ENCODE assay signal across 20 cellular contexts in genomic region chr19:41411094-41411493, GRCh38. TPM values are rescaled to one million over a fixed set of nuclear protein-coding genes. Genes with fewer than 3 reads are reported as not detected.
"Had no signal": no experiment of that assay in that cellular context is flagged by ENCODE, and none has a peak within 500 bp of the region (broad histone marks: within the 10 kb centered on the region; RNA-seq: fewer than 3 reads in every experiment).

No MANE protein-coding gene starts in this region.

- H3K27me3 Mint-ChIP-seq: activated CD4-positive, alpha-beta memory T cell treated with anti-CD3 and anti-CD28 coated beads, Interleukin-2, amount 10 ng/mL, durations not matched to agents 7 days and 5 days; activated CD4-positive, alpha-beta T cell treated with anti-CD3 and anti-CD28 coated beads for 36 hours; activated T-cell treated with anti-CD3 and anti-CD28 coated beads, Interleukin-2, amount 50 U/mL, for 24 hours; central memory CD8-positive, alpha-beta T cell; T-helper 17 cell; type B pancreatic cell had no signal

- H3K4me3 Mint-ChIP-seq: activated CD4-positive, alpha-beta memory T cell treated with anti-CD3 and anti-CD28 coated beads, Interleukin-2, amount 10 ng/mL, durations not matched to agents 7 days and 5 days; activated CD4-positive, alpha-beta T cell treated with anti-CD3 and anti-CD28 coated beads for 36 hours; activated T-cell treated with anti-CD3 and anti-CD28 coated beads, Interleukin-2, amount 50 U/mL, for 24 hours; central memory CD8-positive, alpha-beta T cell; natural killer cell; T-helper 17 cell; type B pancreatic cell had no signal

- H3K9me3 Mint-ChIP-seq: activated CD4-positive, alpha-beta memory T cell treated with anti-CD3 and anti-CD28 coated beads, Interleukin-2, amount 10 ng/mL, durations not matched to agents 7 days and 5 days; activated naive CD4-positive, alpha-beta T cell treated with anti-CD3 and anti-CD28 coated beads, Interleukin-2, amount 50 U/mL, for 72 hours; activated T-cell treated with anti-CD3 and anti-CD28 coated beads, Interleukin-2, amount 50 U/mL, for 24 hours; central memory CD8-positive, alpha-beta T cell; natural killer cell; type B pancreatic cell had no signal

- DNase-seq: activated CD4-positive, alpha-beta memory T cell treated with anti-CD3 and anti-CD28 coated beads, Interleukin-2, amount 10 ng/mL, durations not matched to agents 7 days and 5 days; activated CD4-positive, alpha-beta T cell treated with anti-CD3 and anti-CD28 coated beads for 36 hours; activated T-cell treated with anti-CD3 and anti-CD28 coated beads, Interleukin-2, amount 50 U/mL, for 24 hours; amniotic stem cell; effector CD4-positive, alpha-beta T cell; left colon; mesenchymal stem cell; natural killer cell; small intestine; stimulated activated CD4-positive, alpha-beta T cell treated with anti-CD3 and anti-CD28 coated beads, Interleukin-4, amount 100 ng/mL, for 24 hours; stimulated activated CD8-positive, alpha-beta memory T cell treated with anti-CD3 and anti-CD28 coated beads, Interleukin-4, amount 100 ng/mL, for 48 hours; stimulated activated naive CD8-positive, alpha-beta T cell treated with anti-CD3 and anti-CD28 coated beads, Interleukin-15, Interleukin-2, amounts not matched to agents 100 U/mL and 50 U/mL, for 24 hours; T-helper 17 cell had no signal

- ATAC-seq: activated CD4-positive, alpha-beta T cell treated with anti-CD3 and anti-CD28 coated beads for 36 hours; activated naive CD4-positive, alpha-beta T cell treated with anti-CD3 and anti-CD28 coated beads, Interleukin-2, amount 50 U/mL, for 72 hours; left colon; natural killer cell; T-helper 17 cell had no signal

- H3K27ac Mint-ChIP-seq: activated CD4-positive, alpha-beta memory T cell treated with anti-CD3 and anti-CD28 coated beads, Interleukin-2, amount 10 ng/mL, durations not matched to agents 7 days and 5 days; activated CD4-positive, alpha-beta T cell treated with anti-CD3 and anti-CD28 coated beads for 36 hours; natural killer cell; T-helper 17 cell; type B pancreatic cell had no signal

- H3K36me3 Mint-ChIP-seq: natural killer cell, type B pancreatic cell had no signal

- H3K4me3 ChIP-seq: coronary artery had no signal

RNA-seq across cellular contexts. Expression of gene ERICH4, which starts 31.9 kb away (rescaled TPM):
- total RNA-seq: activated CD4-positive, alpha-beta memory T cell treated with anti-CD3 and anti-CD28 coated beads, Interleukin-2, amount 10 ng/mL, durations not matched to agents 7 days and 5 days; activated CD4-positive, alpha-beta T cell treated with anti-CD3 and anti-CD28 coated beads for 36 hours; activated naive CD4-positive, alpha-beta T cell treated with anti-CD3 and anti-CD28 coated beads, Interleukin-2, amount 50 U/mL, for 72 hours; endothelial cell of umbilical vein; fibroblast of lung; left colon; natural killer cell; T-helper 17 cell; temporal lobe had no signal
